ENCODE assay signal across 19 cellular contexts in genomic region chr2:70711191-70711590, GRCh38. TPM values are rescaled to one million over a fixed set of nuclear protein-coding genes. Genes with fewer than 3 reads are reported as not detected.
DNase-seq lines count a peak whose midpoint lies in the region; ATAC-seq, FAIRE-seq and TF ChIP-seq lines count a peak whose summit lies in the region.
"Had no signal": no experiment of that assay in that cellular context is flagged by ENCODE, and none has a peak within 500 bp of the region (broad histone marks: within the 10 kb centered on the region; RNA-seq: fewer than 3 reads in every experiment).

No MANE protein-coding gene starts in this region.

- CTCF ChIA-PET in WTC11 (lab: Charles Lee), result interaction anchor here (2.0 kb wide), 1 partner anchor 57 kb away, joined by 6 read pairs; the partner anchor contains the start of gene ADD2

- H3K4ac ChIP-seq in H9 (ENCODE audit: low read depth, low read length), result no peak overlapping the region

- H3K23ac ChIP-seq in H9 (ENCODE audit: insufficient read length, low read depth, low read length), result no peak overlapping the region

- H3K79me2 ChIP-seq in H9 (ENCODE audit: insufficient read depth, low read length), result peaks cover 13% of the 10 kb centered on the region; the same call in 1 of the 2 replicates

- H3K56ac ChIP-seq in H9 (ENCODE audit: insufficient read length, low read depth, low read length), result no peak overlapping the region

- H3K27me3 Mint-ChIP-seq in CD14-positive monocyte (ENCODE audit: low read depth in 3 of 3), result peaks cover 0 to 6% (median 2%) of the 10 kb centered on the region in 3 donors
- no peaks in the 10 kb centered on the region for H3K27me3 Mint-ChIP-seq in H9 (ENCODE audit: low read depth)
- H3K27me3 Mint-ChIP-seq in WTC11 (ENCODE audit: low read depth), result no peaks in the 10 kb centered on the region
- no peaks in the 10 kb centered on the region for H3K27me3 Mint-ChIP-seq in activated T-cell treated with anti-CD3 and anti-CD28 coated beads, Interleukin-2, amount 50 U/mL, for 72 hours (ENCODE audit: low read depth)

- no peak overlapping the region for H3K9ac ChIP-seq in H9 (ENCODE audit: extremely low read depth, insufficient read length, low read length)
- H3K9ac ChIP-seq: BLaER1, KMS-11 had no signal

- no peaks in the 10 kb centered on the region for H4K20me1 ChIP-seq in H9 (ENCODE audit: control insufficient read depth, insufficient read depth, insufficient read length)

- DNase-seq in CD14-positive monocyte (ENCODE audit: low spot score) (peak; percentile 9), H9 (no peak), WTC11 (ENCODE audit: low spot score) (no peak), islet precursor cell (peak; percentile 12), GF-D8 (lab: John Stamatoyannopoulos, UW) (no peak), amniotic stem cell (lab: John Stamatoyannopoulos, UW) (no peak), GM12891 (ENCODE audit: insufficient read length, low spot score) (no peak)
- DNase-seq in activated T-cell treated with anti-CD3 and anti-CD28 coated beads, Interleukin-2, amount 50 U/mL, for 72 hours, result no peak
- DNase-seq: 8988T; Caco-2; CD4-positive, CD25-positive, alpha-beta regulatory T cell; CD8-positive, alpha-beta memory T cell; GOT3; HCEC 1CT had no signal

- H3K79me1 ChIP-seq in H9 (ENCODE audit: insufficient read depth, low read depth, low read length, poor library complexity, severe bottlenecking), result peaks cover 9% of the 10 kb centered on the region

- no peak overlapping the region for H2AK5ac ChIP-seq in H9 (ENCODE audit: insufficient read length, low read length)

- H4K5ac ChIP-seq in H9 (ENCODE audit: insufficient read length, low read depth, low read length), result no peak overlapping the region

- ATAC-seq in WTC11, result peak; percentile 17; the same call in 1 of the 2 replicates
- no peak for ATAC-seq in activated T-cell treated with anti-CD3 and anti-CD28 coated beads, Interleukin-2, amount 50 U/mL, for 72 hours (replicated peaks in 1 of 2)

- H2BK20ac ChIP-seq in H9 (ENCODE audit: low read depth, low read length, poor library complexity, severe bottlenecking), result no peak overlapping the region

- peak overlapping the region; percentile 25 for H3K18ac ChIP-seq in H9 (ENCODE audit: insufficient read length, low read depth, low read length)

- no peak for FAIRE-seq in GM12891 (lab: Jason Lieb, UNC)
- FAIRE-seq: D721Med, G401.6, HTR-8/SVneo had no signal

- no peak overlapping the region for H4K8ac ChIP-seq in H9 (replicated peaks; ENCODE audit: insufficient read length, low read depth, low read length)

- no peaks in the 10 kb centered on the region for H3K23me2 ChIP-seq in H9 (ENCODE audit: insufficient read length, low read depth, low read length, poor library complexity, severe bottlenecking)

- H3K9me3 ChIP-seq in H9 (ENCODE audit: control insufficient read depth, low read depth, low read length), result no peaks in the 10 kb centered on the region
- H3K9me3 ChIP-seq: BLaER1, Caco-2 had no signal

- TF ChIP-seq POLR2A in GM12891 (IDR thresholded peaks at IDR 0.05; ENCODE audit: low read depth, low read length), result no peak

- no peak overlapping the region for H3K4me2 ChIP-seq in H9 (ENCODE audit: insufficient read depth, insufficient read length, low read length)
- H3K4me2 ChIP-seq: BLaER1, KMS-11 had no signal

- peaks cover 22% of the 10 kb centered on the region; the same call in 1 of the 2 replicates for H3K4me1 ChIP-seq in H9 (ENCODE audit: insufficient read depth, low read length)
- H3K4me1 ChIP-seq: BLaER1, Caco-2 had no signal

- H2BK15ac ChIP-seq in H9 (ENCODE audit: low read depth, low read length), result no peak overlapping the region

- TF ChIP-seq CTCF in CD14-positive monocyte (IDR thresholded peaks at IDR 0.05) (no peak), H9 (conservative IDR thresholded peaks at IDR 0.05) (no peak), WTC11 (IDR thresholded peaks at IDR 0.05) (no peak)

- WGBS in H9 (ENCODE audit: extremely low coverage, insufficient read length, low lambda C conversion rate), result no CpG with 5 or more reads among the region's 1 CpG

- H4K91ac ChIP-seq in H9 (ENCODE audit: insufficient read length, low read depth, low read length), result no peak overlapping the region

- no peak overlapping the region for H2BK120ac ChIP-seq in H9 (ENCODE audit: low read depth, low read length, poor library complexity, severe bottlenecking)

- H2BK5ac ChIP-seq in H9 (ENCODE audit: insufficient read length, low read length), result no peak overlapping the region

- H3K27ac Mint-ChIP-seq in CD14-positive monocyte (no peak overlapping the region), H9 (peak overlapping the region; percentile 63 to 85 (median 73); a peak in 4 of 7 replicates), WTC11 (peak overlapping the region; percentile 84)
- no peak overlapping the region for H3K27ac Mint-ChIP-seq in activated T-cell treated with anti-CD3 and anti-CD28 coated beads, Interleukin-2, amount 50 U/mL, for 72 hours
- H3K27ac Mint-ChIP-seq: CD4-positive, CD25-positive, alpha-beta regulatory T cell; CD8-positive, alpha-beta memory T cell had no signal

- H3K36me3 Mint-ChIP-seq in CD14-positive monocyte, result no peaks in the 10 kb centered on the region
- H3K36me3 Mint-ChIP-seq in H9 (ENCODE audit: insufficient read depth in 1 of 3, low read depth in 3 of 3), result peaks cover 41 to 63% (median 50%) of the 10 kb centered on the region in 3 experiments; a peak in 6 of 7 replicates
- H3K36me3 Mint-ChIP-seq in WTC11, result peaks cover 53% of the 10 kb centered on the region
- no peaks in the 10 kb centered on the region for H3K36me3 Mint-ChIP-seq in activated T-cell treated with anti-CD3 and anti-CD28 coated beads, Interleukin-2, amount 50 U/mL, for 72 hours (ENCODE audit: insufficient read depth in 2 of 2)
- H3K36me3 Mint-ChIP-seq: CD4-positive, CD25-positive, alpha-beta regulatory T cell; CD8-positive, alpha-beta memory T cell had no signal

- no peak overlapping the region for H3T11ph ChIP-seq in H9 (ENCODE audit: low read length)

- intact Hi-C loops in CD14-positive monocyte (cut with micrococcal nuclease), result no loop called here

- H3K4me3 Mint-ChIP-seq in CD14-positive monocyte (no peak overlapping the region), H9 (no peak overlapping the region), WTC11 (no peak overlapping the region)
- H3K4me3 Mint-ChIP-seq in activated T-cell treated with anti-CD3 and anti-CD28 coated beads, Interleukin-2, amount 50 U/mL, for 72 hours, result no peak overlapping the region
- H3K4me3 Mint-ChIP-seq: CD4-positive, CD25-positive, alpha-beta regulatory T cell; CD8-positive, alpha-beta memory T cell had no signal

- no peaks in the 10 kb centered on the region for H3K27me3 ChIP-seq in H9 (ENCODE audit: insufficient read depth, low read length)
- H3K27me3 ChIP-seq: BLaER1 had no signal

- no peak overlapping the region for H2BK12ac ChIP-seq in H9 (ENCODE audit: insufficient read length, low read depth, low read length)

- H3K4me1 Mint-ChIP-seq in CD14-positive monocyte (no peaks in the 10 kb centered on the region), H9 (peaks cover 48 to 55% of the 10 kb centered on the region in 2 experiments), WTC11 (peaks cover 65% of the 10 kb centered on the region)
- peaks cover 25% of the 10 kb centered on the region for H3K4me1 Mint-ChIP-seq in activated T-cell treated with anti-CD3 and anti-CD28 coated beads, Interleukin-2, amount 50 U/mL, for 72 hours (ENCODE audit: low read depth)
- H3K4me1 Mint-ChIP-seq: CD4-positive, CD25-positive, alpha-beta regulatory T cell; CD8-positive, alpha-beta memory T cell had no signal

- H3K27ac ChIP-seq in H9 (ENCODE audit: insufficient read length, low read depth, low read length), result no peak overlapping the region
- H3K27ac ChIP-seq: BLaER1, KMS-11 had no signal

- H3K14ac ChIP-seq in H9 (ENCODE audit: insufficient read depth, low read length), result no peak overlapping the region

- H3K9me3 Mint-ChIP-seq in CD14-positive monocyte (peaks cover 0 to 2% (median 0%) of the 10 kb centered on the region in 7 donors), H9 (no peaks in the 10 kb centered on the region; a peak in 1 of 5 replicates), WTC11 (no peaks in the 10 kb centered on the region)
- no peaks in the 10 kb centered on the region for H3K9me3 Mint-ChIP-seq in activated T-cell treated with anti-CD3 and anti-CD28 coated beads, Interleukin-2, amount 50 U/mL, for 72 hours
- H3K9me3 Mint-ChIP-seq: CD4-positive, CD25-positive, alpha-beta regulatory T cell; CD8-positive, alpha-beta memory T cell had no signal

- POLR2A ChIA-PET in WTC11 (lab: Charles Lee), result interaction anchor here (1.2 to 1.6 kb wide), 2 partner anchors 13 to 57 kb away, joined by 3 to 5 read pairs; partner anchors contain the start of gene ADD2

- no peak overlapping the region for H2AFZ ChIP-seq in H9 (ENCODE audit: low read length)

TF ChIP-seq in WTC11, 78 proteins besides CTCF, POLR2A, EP300 and RAD21:
- TF ChIP-seq GABPB1 (CRISPR knock-in tag; IDR thresholded peaks at IDR 0.05) (no peak), ZNF423 (CRISPR knock-in tag; IDR thresholded peaks at IDR 0.05) (no peak), SMAD4 (CRISPR knock-in tag; IDR thresholded peaks at IDR 0.05) (no peak), RORB (CRISPR knock-in tag; IDR thresholded peaks at IDR 0.05) (no peak), JAZF1 (CRISPR knock-in tag; IDR thresholded peaks at IDR 0.05) (no peak)

TF ChIP-seq in GM12891, 5 proteins besides CTCF, POLR2A, EP300 and RAD21:
- TF ChIP-seq SPI1 (IDR thresholded peaks at IDR 0.05; ENCODE audit: low read depth, low read length) (no peak), POLR2AphosphoS5 (IDR thresholded peaks at IDR 0.05; ENCODE audit: low read depth, low read length) (no peak), POU2F2 (IDR thresholded peaks at IDR 0.05; ENCODE audit: low read depth, low read length) (no peak), TAF1 (IDR thresholded peaks at IDR 0.05; ENCODE audit: low read depth, low read length) (no peak), PAX5 (IDR thresholded peaks at IDR 0.05; ENCODE audit: insufficient read depth, low read length, severe bottlenecking) (no peak)

RNA-seq across cellular contexts. Expression of gene ADD2, which starts 56.8 kb away (rescaled TPM):
- under 1 TPM; 0.18 to 0.26 TPM for polyA plus RNA-seq in CD14-positive monocyte
- total RNA-seq in H9 (2021) (124 TPM in 2 replicates), WTC11 (2021) (164 to 196 TPM (median 187 TPM) in 3 replicates)
- 10 to 100 TPM; 24.3 to 31.6 TPM for total RNA-seq in activated T-cell treated with anti-CD3 and anti-CD28 coated beads, Interleukin-2, amount 50 U/mL, for 72 hours
- polyA plus RNA-seq in GM12891 (2012; ENCODE audit: low read depth, missing spikeins), result 0.03 TPM
- total RNA-seq: Caco-2 had no signal

Comparison
In these comparisons a context has a peak if more than half of its experiments do, and no peak if none do; other contexts are left out.
1. DNase-seq: peak in CD14-positive monocyte (single experiment) and islet precursor cell (single experiment); none in H9 (single experiment), WTC11 (single experiment), activated T-cell treated with anti-CD3 and anti-CD28 coated beads, Interleukin-2, amount 50 U/mL, for 72 hours (0 of 2), GF-D8 (single experiment), amniotic stem cell (single experiment) and GM12891 (single experiment).
2. H3K27ac Mint-ChIP-seq: peak in H9 (3 of 3) and WTC11 (single experiment); none in CD14-positive monocyte (0 of 7) and activated T-cell treated with anti-CD3 and anti-CD28 coated beads, Interleukin-2, amount 50 U/mL, for 72 hours (single experiment).